In the genomic region with DNA sequence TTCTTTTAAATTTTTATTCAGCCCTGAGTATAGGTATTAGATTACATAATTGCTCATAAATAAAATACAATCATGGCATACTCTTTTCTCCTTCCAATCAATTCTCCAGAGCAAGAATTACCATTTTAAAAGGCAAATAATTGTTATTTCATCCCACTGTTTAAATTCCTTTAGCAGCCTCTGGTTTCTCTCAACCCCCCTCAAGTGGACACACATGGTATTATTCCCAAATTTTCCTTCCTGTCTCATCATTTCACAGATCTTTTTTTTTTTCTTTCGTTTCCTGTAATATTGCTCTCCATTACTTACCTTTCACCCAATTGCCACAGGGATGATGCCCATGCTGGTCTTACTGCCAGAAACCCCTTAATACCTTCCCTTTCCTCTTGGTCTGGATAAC, we compare ENCODE assay signal across 2 cellular contexts.
TF ChIP-seq lines count a peak whose summit lies in the region.

No MANE protein-coding gene starts in this region.

TF ChIP-seq in SK-N-SH, 30 proteins besides CTCF, POLR2A, EP300 and RAD21 (continued from another document):
- TF ChIP-seq, protein P1, sequence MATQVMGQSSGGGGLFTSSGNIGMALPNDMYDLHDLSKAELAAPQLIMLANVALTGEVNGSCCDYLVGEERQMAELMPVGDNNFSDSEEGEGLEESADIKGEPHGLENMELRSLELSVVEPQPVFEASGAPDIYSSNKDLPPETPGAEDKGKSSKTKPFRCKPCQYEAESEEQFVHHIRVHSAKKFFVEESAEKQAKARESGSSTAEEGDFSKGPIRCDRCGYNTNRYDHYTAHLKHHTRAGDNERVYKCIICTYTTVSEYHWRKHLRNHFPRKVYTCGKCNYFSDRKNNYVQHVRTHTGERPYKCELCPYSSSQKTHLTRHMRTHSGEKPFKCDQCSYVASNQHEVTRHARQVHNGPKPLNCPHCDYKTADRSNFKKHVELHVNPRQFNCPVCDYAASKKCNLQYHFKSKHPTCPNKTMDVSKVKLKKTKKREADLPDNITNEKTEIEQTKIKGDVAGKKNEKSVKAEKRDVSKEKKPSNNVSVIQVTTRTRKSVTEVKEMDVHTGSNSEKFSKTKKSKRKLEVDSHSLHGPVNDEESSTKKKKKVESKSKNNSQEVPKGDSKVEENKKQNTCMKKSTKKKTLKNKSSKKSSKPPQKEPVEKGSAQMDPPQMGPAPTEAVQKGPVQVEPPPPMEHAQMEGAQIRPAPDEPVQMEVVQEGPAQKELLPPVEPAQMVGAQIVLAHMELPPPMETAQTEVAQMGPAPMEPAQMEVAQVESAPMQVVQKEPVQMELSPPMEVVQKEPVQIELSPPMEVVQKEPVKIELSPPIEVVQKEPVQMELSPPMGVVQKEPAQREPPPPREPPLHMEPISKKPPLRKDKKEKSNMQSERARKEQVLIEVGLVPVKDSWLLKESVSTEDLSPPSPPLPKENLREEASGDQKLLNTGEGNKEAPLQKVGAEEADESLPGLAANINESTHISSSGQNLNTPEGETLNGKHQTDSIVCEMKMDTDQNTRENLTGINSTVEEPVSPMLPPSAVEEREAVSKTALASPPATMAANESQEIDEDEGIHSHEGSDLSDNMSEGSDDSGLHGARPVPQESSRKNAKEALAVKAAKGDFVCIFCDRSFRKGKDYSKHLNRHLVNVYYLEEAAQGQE (IDR thresholded peaks at IDR 0.05; ENCODE audit: low read depth, low read length): no peak
- TF ChIP-seq, protein P2, sequence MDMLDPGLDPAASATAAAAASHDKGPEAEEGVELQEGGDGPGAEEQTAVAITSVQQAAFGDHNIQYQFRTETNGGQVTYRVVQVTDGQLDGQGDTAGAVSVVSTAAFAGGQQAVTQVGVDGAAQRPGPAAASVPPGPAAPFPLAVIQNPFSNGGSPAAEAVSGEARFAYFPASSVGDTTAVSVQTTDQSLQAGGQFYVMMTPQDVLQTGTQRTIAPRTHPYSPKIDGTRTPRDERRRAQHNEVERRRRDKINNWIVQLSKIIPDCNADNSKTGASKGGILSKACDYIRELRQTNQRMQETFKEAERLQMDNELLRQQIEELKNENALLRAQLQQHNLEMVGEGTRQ (IDR thresholded peaks at IDR 0.05; ENCODE audit: borderline replicate concordance, low read depth, low read length): no peak
- TF ChIP-seq, protein P3, sequence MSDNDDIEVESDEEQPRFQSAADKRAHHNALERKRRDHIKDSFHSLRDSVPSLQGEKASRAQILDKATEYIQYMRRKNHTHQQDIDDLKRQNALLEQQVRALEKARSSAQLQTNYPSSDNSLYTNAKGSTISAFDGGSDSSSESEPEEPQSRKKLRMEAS (IDR thresholded peaks at IDR 0.05; ENCODE audit: low read depth): no peak
- TF ChIP-seq NFIC (IDR thresholded peaks at IDR 0.05; ENCODE audit: borderline replicate concordance) (no peak), JUND (IDR thresholded peaks at IDR 0.05) (no peak), GABPA (IDR thresholded peaks at IDR 0.05; ENCODE audit: low read depth) (no peak), SMC3 (IDR thresholded peaks at IDR 0.05; ENCODE audit: low read depth, low read length) (no peak), FOXM1 (IDR thresholded peaks at IDR 0.05; ENCODE audit: low read depth) (no peak)
- TF ChIP-seq, protein P4, sequence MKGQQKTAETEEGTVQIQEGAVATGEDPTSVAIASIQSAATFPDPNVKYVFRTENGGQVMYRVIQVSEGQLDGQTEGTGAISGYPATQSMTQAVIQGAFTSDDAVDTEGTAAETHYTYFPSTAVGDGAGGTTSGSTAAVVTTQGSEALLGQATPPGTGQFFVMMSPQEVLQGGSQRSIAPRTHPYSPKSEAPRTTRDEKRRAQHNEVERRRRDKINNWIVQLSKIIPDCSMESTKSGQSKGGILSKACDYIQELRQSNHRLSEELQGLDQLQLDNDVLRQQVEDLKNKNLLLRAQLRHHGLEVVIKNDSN (IDR thresholded peaks at IDR 0.05; ENCODE audit: borderline replicate concordance, low read depth): no peak

TF ChIP-seq in SK-N-SH treated with all-trans-retinoic acid at 6 μM for 48 hours, 23 proteins besides CTCF, POLR2A, EP300 and RAD21 (continued from another document):
- TF ChIP-seq, protein P5, sequence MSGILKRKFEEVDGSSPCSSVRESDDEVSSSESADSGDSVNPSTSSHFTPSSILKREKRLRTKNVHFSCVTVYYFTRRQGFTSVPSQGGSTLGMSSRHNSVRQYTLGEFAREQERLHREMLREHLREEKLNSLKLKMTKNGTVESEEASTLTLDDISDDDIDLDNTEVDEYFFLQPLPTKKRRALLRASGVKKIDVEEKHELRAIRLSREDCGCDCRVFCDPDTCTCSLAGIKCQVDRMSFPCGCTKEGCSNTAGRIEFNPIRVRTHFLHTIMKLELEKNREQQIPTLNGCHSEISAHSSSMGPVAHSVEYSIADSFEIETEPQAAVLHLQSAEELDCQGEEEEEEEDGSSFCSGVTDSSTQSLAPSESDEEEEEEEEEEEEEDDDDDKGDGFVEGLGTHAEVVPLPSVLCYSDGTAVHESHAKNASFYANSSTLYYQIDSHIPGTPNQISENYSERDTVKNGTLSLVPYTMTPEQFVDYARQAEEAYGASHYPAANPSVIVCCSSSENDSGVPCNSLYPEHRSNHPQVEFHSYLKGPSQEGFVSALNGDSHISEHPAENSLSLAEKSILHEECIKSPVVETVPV (CRISPR knock-in tag; IDR thresholded peaks at IDR 0.05): no peak
- no peak for TF ChIP-seq TOX (CRISPR knock-in tag; IDR thresholded peaks at IDR 0.05; ENCODE audit: borderline replicate concordance)
- no peak for TF ChIP-seq BACH2 (CRISPR knock-in tag; IDR thresholded peaks at IDR 0.05; ENCODE audit: borderline replicate concordance)
- TF ChIP-seq, protein P6, sequence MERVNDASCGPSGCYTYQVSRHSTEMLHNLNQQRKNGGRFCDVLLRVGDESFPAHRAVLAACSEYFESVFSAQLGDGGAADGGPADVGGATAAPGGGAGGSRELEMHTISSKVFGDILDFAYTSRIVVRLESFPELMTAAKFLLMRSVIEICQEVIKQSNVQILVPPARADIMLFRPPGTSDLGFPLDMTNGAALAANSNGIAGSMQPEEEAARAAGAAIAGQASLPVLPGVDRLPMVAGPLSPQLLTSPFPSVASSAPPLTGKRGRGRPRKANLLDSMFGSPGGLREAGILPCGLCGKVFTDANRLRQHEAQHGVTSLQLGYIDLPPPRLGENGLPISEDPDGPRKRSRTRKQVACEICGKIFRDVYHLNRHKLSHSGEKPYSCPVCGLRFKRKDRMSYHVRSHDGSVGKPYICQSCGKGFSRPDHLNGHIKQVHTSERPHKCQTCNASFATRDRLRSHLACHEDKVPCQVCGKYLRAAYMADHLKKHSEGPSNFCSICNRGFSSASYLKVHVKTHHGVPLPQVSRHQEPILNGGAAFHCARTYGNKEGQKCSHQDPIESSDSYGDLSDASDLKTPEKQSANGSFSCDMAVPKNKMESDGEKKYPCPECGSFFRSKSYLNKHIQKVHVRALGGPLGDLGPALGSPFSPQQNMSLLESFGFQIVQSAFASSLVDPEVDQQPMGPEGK (CRISPR knock-in tag; IDR thresholded peaks at IDR 0.05; ENCODE audit: borderline replicate concordance): no peak
- no peak for TF ChIP-seq ZNF70 (CRISPR knock-in tag; IDR thresholded peaks at IDR 0.05)
